In genomic region chr9:18601956-18602355, GRCh38 we compare ENCODE assay signal across 31 cellular contexts.
"Had no signal": no experiment of that assay in that cellular context is flagged by ENCODE, and none has a peak within 500 bp of the region (broad histone marks: within the 10 kb centered on the region; RNA-seq: fewer than 3 reads in every experiment).

No MANE protein-coding gene starts in this region.

- H2AFZ ChIP-seq: neural progenitor cell had no signal

- ATAC-seq: body of pancreas; heart right ventricle; left lung; lower lobe of right lung; naive thymus-derived CD8-positive, alpha-beta T cell; stimulated activated effector memory CD8-positive, alpha-beta T cell treated with anti-CD3 and anti-CD28 coated beads, Interleukin-12 subunit alpha, Interleukin-12 subunit beta, amount 100 ng/mL, for 72 hours; stimulated activated naive CD8-positive, alpha-beta T cell treated with anti-CD3 and anti-CD28 coated beads, Interleukin-15, amount 100 ng/mL, for 72 hours had no signal

- H3K4me1 ChIP-seq: body of pancreas, left lung had no signal

- H3K27me3 ChIP-seq: body of pancreas, cardiac muscle cell, dorsolateral prefrontal cortex, heart right ventricle, left lung, neural progenitor cell, right lobe of liver, upper lobe of left lung had no signal

- H3K4me3 ChIP-seq: body of pancreas, cardiac muscle cell, coronary artery, dorsolateral prefrontal cortex, heart right ventricle, left lung, lower lobe of right lung, neural progenitor cell, right lobe of liver, skin epidermis, upper lobe of left lung had no signal

- H3K4me2 ChIP-seq: neural progenitor cell had no signal

- H3K9ac ChIP-seq: neural progenitor cell had no signal

- DNase-seq: activated CD4-positive, alpha-beta memory T cell treated with anti-CD3 and anti-CD28 coated beads, Interleukin-2, amount 10 ng/mL, durations not matched to agents 7 days and 5 days; activated CD4-positive, alpha-beta T cell treated with anti-CD3 and anti-CD28 coated beads, Interleukin-2, amount 10 ng/mL, durations not matched to agents 24 days and 14 days; activated CD4-positive, CD25-positive, alpha-beta regulatory T cell treated with anti-CD3 and anti-CD28 coated beads, Interleukin-2, amount 50 U/mL, for 72 hours; activated CD8-positive, alpha-beta memory T cell treated with anti-CD3 and anti-CD28 coated beads, Interleukin-2, amount 50 U/mL, for 48 hours; activated gamma-delta T cell treated with Interleukin-2 at 50 U/mL for 16 hours; activated naive CD4-positive, alpha-beta T cell treated with anti-CD3 and anti-CD28 coated beads, Interleukin-2, amount 50 U/mL, for 16 hours; activated T-cell treated with anti-CD3 and anti-CD28 coated beads, Interleukin-2, amount 50 U/mL, for 24 hours; amygdala; body of pancreas; cerebellar nuclear complex; dorsolateral prefrontal cortex; effector memory CD4-positive, alpha-beta T cell; erythroblast; foreskin melanocyte; heart right ventricle; kidney glomerular epithelial cell; left lung; lower lobe of right lung; mesenchymal stem cell; naive thymus-derived CD8-positive, alpha-beta T cell; right lobe of liver; stimulated activated CD4-positive, alpha-beta T cell treated with anti-CD3 and anti-CD28 coated beads, Interleukin-4, amount 100 ng/mL, for 24 hours; stimulated activated naive CD8-positive, alpha-beta T cell treated with anti-CD3 and anti-CD28 coated beads, Interleukin-15, amount 100 ng/mL, for 72 hours; substantia nigra; upper lobe of left lung; WERI-Rb-1 had no signal

- H3K27ac ChIP-seq: body of pancreas, cardiac muscle cell, coronary artery, dorsolateral prefrontal cortex, heart right ventricle, left lung, lower lobe of right lung, neural progenitor cell, right lobe of liver, skin epidermis, upper lobe of left lung, WERI-Rb-1 had no signal

- H3K36me3 ChIP-seq: cardiac muscle cell, heart right ventricle, left lung, lower lobe of right lung, neural progenitor cell, right lobe of liver, upper lobe of left lung, WERI-Rb-1 had no signal

- H3K9me3 ChIP-seq: body of pancreas, lower lobe of right lung, right lobe of liver, upper lobe of left lung had no signal
